In the genomic region with DNA sequence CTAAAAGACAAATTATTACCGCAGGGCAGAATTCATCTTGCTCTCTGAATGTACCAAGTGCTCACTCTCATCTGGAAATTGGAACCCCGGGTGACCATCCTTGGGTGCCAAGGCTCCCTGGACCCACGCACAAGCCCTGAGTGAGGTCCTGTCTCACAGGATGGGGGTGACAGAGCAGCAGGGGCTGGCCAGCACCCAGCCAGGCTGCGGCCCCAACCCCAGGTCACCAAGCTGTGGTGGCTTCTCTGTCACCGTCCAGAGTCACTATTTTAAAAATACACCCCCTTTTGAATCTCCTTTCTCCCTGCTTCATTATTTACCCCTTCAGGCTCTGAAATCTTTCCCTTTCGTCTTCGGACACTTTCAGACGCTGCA, we compare ENCODE assay signal across 1 cellular context.
TF ChIP-seq lines count a peak whose summit lies in the region.

No MANE protein-coding gene starts in this region.

TF ChIP-seq in HCT116, 20 proteins besides CTCF, POLR2A, EP300 and RAD21 (continued from another document):
- TF ChIP-seq REST (IDR thresholded peaks at IDR 0.05; ENCODE audit: low read depth), result no peak
- no peak for TF ChIP-seq EGR1 (IDR thresholded peaks at IDR 0.05; ENCODE audit: low read depth)
- TF ChIP-seq, protein P1, sequence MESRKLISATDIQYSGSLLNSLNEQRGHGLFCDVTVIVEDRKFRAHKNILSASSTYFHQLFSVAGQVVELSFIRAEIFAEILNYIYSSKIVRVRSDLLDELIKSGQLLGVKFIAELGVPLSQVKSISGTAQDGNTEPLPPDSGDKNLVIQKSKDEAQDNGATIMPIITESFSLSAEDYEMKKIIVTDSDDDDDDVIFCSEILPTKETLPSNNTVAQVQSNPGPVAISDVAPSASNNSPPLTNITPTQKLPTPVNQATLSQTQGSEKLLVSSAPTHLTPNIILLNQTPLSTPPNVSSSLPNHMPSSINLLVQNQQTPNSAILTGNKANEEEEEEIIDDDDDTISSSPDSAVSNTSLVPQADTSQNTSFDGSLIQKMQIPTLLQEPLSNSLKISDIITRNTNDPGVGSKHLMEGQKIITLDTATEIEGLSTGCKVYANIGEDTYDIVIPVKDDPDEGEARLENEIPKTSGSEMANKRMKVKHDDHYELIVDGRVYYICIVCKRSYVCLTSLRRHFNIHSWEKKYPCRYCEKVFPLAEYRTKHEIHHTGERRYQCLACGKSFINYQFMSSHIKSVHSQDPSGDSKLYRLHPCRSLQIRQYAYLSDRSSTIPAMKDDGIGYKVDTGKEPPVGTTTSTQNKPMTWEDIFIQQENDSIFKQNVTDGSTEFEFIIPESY (IDR thresholded peaks at IDR 0.05; ENCODE audit: extremely low read depth, insufficient replicate concordance, low read length), result no peak
